8 cellular contexts compared by ENCODE assay signal in the genomic region with DNA sequence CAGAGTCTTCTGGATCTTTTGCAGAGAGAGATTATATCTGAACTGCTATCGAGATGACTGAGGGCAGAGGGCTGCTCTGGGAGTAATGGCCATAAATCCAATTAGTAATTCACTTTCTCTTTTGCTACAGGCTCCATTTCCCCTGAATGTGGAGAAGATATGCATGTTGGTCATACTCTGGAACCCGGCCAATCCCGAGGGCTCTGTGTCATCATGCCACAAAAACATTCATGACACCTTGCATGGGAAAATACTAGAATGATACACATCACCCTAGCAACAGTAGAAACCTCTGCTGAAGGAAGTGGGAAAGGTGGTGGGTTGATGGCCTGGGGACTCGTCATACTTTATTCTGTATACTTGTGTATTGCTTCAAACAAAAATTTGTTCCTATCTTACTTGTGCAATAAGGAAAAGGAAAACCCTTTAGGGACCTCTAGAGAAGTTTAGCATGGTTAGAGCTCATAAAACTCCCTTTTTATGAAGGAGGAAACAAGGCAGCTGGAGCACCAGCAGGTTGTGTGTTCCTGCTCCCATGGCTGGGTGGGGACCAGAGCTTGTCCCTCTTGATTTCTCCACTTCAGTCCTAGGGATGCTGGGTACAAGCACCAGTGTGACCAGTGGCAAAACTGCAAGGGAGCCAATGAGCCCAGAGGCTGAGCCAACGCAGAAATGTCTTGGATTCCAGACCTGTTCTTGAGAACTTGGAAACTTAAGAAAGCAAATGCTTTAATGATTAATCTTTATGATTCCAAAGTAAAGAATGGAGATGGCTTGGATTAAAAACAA. TPM values are rescaled to one million over a fixed set of nuclear protein-coding genes. Genes with fewer than 3 reads are reported as not detected.
DNase-seq lines count a peak whose midpoint lies in the region; ATAC-seq, FAIRE-seq and TF ChIP-seq lines count a peak whose summit lies in the region.

No MANE protein-coding gene starts in this region.

- H3K4me3 ChIP-seq in A673 (ENCODE audit: low read depth, low read length, poor library complexity, severe bottlenecking) (no peak overlapping the region), HepG2 (replicated peaks in 1 of 3; ENCODE audit: insufficient read depth in 1 of 3, low read depth in 2 of 3, low read length in 3 of 3) (no peak overlapping the region)

- no peaks in the 10 kb centered on the region for H3K36me3 Mint-ChIP-seq in activated naive CD8-positive, alpha-beta T cell treated with anti-CD3 and anti-CD28 coated beads for 36 hours

- TF ChIP-seq EP300 in HepG2 (IDR thresholded peaks at IDR 0.05; ENCODE audit: low read depth in 2 of 2, low read length in 2 of 2) (no peak), HepG2 (CRISPR knock-in tag; IDR thresholded peaks at IDR 0.05; ENCODE audit: borderline replicate concordance) (no peak)

- no peak for FAIRE-seq in HepG2 (lab: Jason Lieb, UNC)

- H3K9me3 ChIP-seq in A673 (ENCODE audit: low read depth, low read length, poor library complexity, severe bottlenecking) (no peaks in the 10 kb centered on the region), HepG2 (ENCODE audit: low read length) (no peaks in the 10 kb centered on the region)

- WGBS in HepG2 (ENCODE audit: low lambda C conversion rate) = 8% methylated on average over 5 of the region's 5 CpGs

- no peak for TF ChIP-seq RAD21 in HepG2 (CRISPR knock-in tag; IDR thresholded peaks at IDR 0.05)

- CTCF ChIA-PET in A673 (lab: Charles Lee) (no interaction called here), HepG2 (lab: Yijun Ruan, JAX; ENCODE audit: low intra/inter-chr PET ratio, low total read pairs) (no interaction called here)

- peak; percentile 39 for DNase-seq in A673 (ENCODE audit: low spot score)
- peak; percentile 81 for DNase-seq in HCEC 1CT
- DNase-seq in activated naive CD8-positive, alpha-beta T cell treated with anti-CD3 and anti-CD28 coated beads for 36 hours = peak; percentile 43
- DNase-seq in HepG2 (ENCODE audit: low spot score) = no peak
- DNase-seq in midbrain (lab: John Stamatoyannopoulos, UW) = no peak
- DNase-seq in cerebellum (ENCODE audit: low spot score) = no peak

- no TSS peak for BruUV-seq in A673 (replicated peaks; lab: Mats Ljungman, UMichigan)
- no TSS peak for BruUV-seq in HepG2 (replicated peaks; lab: Mats Ljungman, UMichigan)

- no peaks in the 10 kb centered on the region for H3K36me3 ChIP-seq in A673 (ENCODE audit: insufficient read depth, low read length, poor library complexity, severe bottlenecking)
- H3K36me3 ChIP-seq in HepG2 (replicated peaks in 1 of 2; ENCODE audit: control insufficient read depth in 1 of 2, insufficient read depth in 2 of 2, low read length in 2 of 2) = no peaks in the 10 kb centered on the region

- intact Hi-C loops in A673 (cut with micrococcal nuclease; ENCODE audit: unreplicated experiment) = no loop called here
- intact Hi-C loops in HepG2 (cut with micrococcal nuclease; ENCODE audit: unreplicated experiment) = no loop called here

- TF ChIP-seq CTCF in A673 (conservative IDR thresholded peaks at IDR 0.05; ENCODE audit: low read depth, low read length) (no peak), HepG2 (CRISPR knock-in tag; IDR thresholded peaks at IDR 0.05) (no peak)

- in situ Hi-C loops in HepG2 (cut with HindIII; ENCODE audit: extremely low pct_ligation_motif_present, low pct_unique_long_range_greater_than_20kb) = no loop called here

- H3K27me3 Mint-ChIP-seq in activated naive CD8-positive, alpha-beta T cell treated with anti-CD3 and anti-CD28 coated beads for 36 hours = no peaks in the 10 kb centered on the region

- no peak for TF ChIP-seq POLR2A in HepG2 (IDR thresholded peaks at IDR 0.05; ENCODE audit: insufficient read depth in 1 of 2, low read depth in 2 of 2, low read length in 2 of 2)

- no peak overlapping the region for H3K27ac Mint-ChIP-seq in activated naive CD8-positive, alpha-beta T cell treated with anti-CD3 and anti-CD28 coated beads for 36 hours

- H3K4me1 ChIP-seq in A673 (ENCODE audit: insufficient read depth, low read length, poor library complexity, severe bottlenecking) = no peaks in the 10 kb centered on the region
- H3K4me1 ChIP-seq in HepG2 (ENCODE audit: insufficient read depth, low read length) = no peaks in the 10 kb centered on the region

- H3K9ac ChIP-seq in HepG2 (ENCODE audit: insufficient read depth, low read depth, low read length) = no peak overlapping the region

- no peaks in the 10 kb centered on the region for H3K79me2 ChIP-seq in HepG2 (ENCODE audit: insufficient read depth, low read length)

- no peaks in the 10 kb centered on the region for H4K20me1 ChIP-seq in HepG2 (ENCODE audit: insufficient read depth, low read length)

- peaks cover 8% of the 10 kb centered on the region for H3K4me1 Mint-ChIP-seq in activated naive CD8-positive, alpha-beta T cell treated with anti-CD3 and anti-CD28 coated beads for 36 hours

- H3K4me2 ChIP-seq in HepG2 (ENCODE audit: low read depth, low read length) = no peak overlapping the region

- H3K27me3 ChIP-seq in A673 (replicated peaks; ENCODE audit: insufficient read depth, low read depth, low read length, poor library complexity) (no peaks in the 10 kb centered on the region), HepG2 (ENCODE audit: control insufficient read depth in 1 of 2, insufficient read depth in 2 of 2, low read length in 2 of 2) (no peaks in the 10 kb centered on the region)

- no peak overlapping the region for H3K4me3 Mint-ChIP-seq in activated naive CD8-positive, alpha-beta T cell treated with anti-CD3 and anti-CD28 coated beads for 36 hours

- H3K9me3 Mint-ChIP-seq in activated naive CD8-positive, alpha-beta T cell treated with anti-CD3 and anti-CD28 coated beads for 36 hours = no peaks in the 10 kb centered on the region

- ATAC-seq in HepG2 = no peak
- ATAC-seq in GM19463 (IDR thresholded peaks at IDR 0.05; ENCODE audit: unreplicated experiment) = no peak
- no peak for ATAC-seq in GM19351 (IDR thresholded peaks at IDR 0.05; ENCODE audit: unreplicated experiment)

- H3K27ac ChIP-seq in A673 (ENCODE audit: low read depth, low read length, poor library complexity, severe bottlenecking) = no peak overlapping the region
- no peak overlapping the region for H3K27ac ChIP-seq in HepG2 (ENCODE audit: extremely low read length, insufficient read depth, low read length)

- no peak overlapping the region for H2AFZ ChIP-seq in HepG2 (ENCODE audit: low read length)

- POLR2A ChIA-PET in A673 (lab: Charles Lee; ENCODE audit: low non-redundant PET) = no interaction called here
- POLR2A ChIA-PET in HepG2 (lab: Yijun Ruan, JAX) = no interaction called here

TF ChIP-seq in HepG2, 621 proteins besides CTCF, POLR2A, EP300 and RAD21 (continues in another document):
- TF ChIP-seq, protein P1, sequence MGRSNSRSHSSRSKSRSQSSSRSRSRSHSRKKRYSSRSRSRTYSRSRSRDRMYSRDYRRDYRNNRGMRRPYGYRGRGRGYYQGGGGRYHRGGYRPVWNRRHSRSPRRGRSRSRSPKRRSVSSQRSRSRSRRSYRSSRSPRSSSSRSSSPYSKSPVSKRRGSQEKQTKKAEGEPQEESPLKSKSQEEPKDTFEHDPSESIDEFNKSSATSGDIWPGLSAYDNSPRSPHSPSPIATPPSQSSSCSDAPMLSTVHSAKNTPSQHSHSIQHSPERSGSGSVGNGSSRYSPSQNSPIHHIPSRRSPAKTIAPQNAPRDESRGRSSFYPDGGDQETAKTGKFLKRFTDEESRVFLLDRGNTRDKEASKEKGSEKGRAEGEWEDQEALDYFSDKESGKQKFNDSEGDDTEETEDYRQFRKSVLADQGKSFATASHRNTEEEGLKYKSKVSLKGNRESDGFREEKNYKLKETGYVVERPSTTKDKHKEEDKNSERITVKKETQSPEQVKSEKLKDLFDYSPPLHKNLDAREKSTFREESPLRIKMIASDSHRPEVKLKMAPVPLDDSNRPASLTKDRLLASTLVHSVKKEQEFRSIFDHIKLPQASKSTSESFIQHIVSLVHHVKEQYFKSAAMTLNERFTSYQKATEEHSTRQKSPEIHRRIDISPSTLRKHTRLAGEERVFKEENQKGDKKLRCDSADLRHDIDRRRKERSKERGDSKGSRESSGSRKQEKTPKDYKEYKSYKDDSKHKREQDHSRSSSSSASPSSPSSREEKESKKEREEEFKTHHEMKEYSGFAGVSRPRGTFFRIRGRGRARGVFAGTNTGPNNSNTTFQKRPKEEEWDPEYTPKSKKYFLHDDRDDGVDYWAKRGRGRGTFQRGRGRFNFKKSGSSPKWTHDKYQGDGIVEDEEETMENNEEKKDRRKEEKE (IDR thresholded peaks at IDR 0.05) = no peak
- TF ChIP-seq TAF1 (CRISPR knock-in tag; IDR thresholded peaks at IDR 0.05) = no peak
- no peak for TF ChIP-seq NFATC3 (CRISPR knock-in tag; IDR thresholded peaks at IDR 0.05)
- no peak for TF ChIP-seq CREBL2 (CRISPR knock-in tag; IDR thresholded peaks at IDR 0.05; ENCODE audit: borderline replicate concordance)

RNA-seq across cellular contexts. Expression of gene CTAGE1, which starts 25.9 kb away (rescaled TPM):
- total RNA-seq in A673 (2021) = not detected in 2 replicates
- not detected for total RNA-seq in activated naive CD8-positive, alpha-beta T cell treated with anti-CD3 and anti-CD28 coated beads for 36 hours
- 0.02 TPM in 1 of 2 replicates, not detected in the other for total RNA-seq in HepG2 (2016; rRNA removed; fragmentation: Illumina TruSeq; extraction: Trizol)
- not detected in 2 replicates for total RNA-seq in HepG2 (2016; cell fraction: cytosol; rRNA removed; fragmentation: Illumina TruSeq; extraction: Trizol; ENCODE audit: low read depth)
- not detected in 2 replicates for total RNA-seq in HepG2 (2016; cell fraction: insoluble cytoplasmic fraction; rRNA removed; fragmentation: Illumina TruSeq; extraction: Trizol)
- total RNA-seq in HepG2 (2016; cell fraction: membrane; rRNA removed; fragmentation: Illumina TruSeq; extraction: Trizol) = not detected in 2 replicates
- total RNA-seq in HepG2 (2016; cell fraction: nucleus; rRNA removed; fragmentation: Illumina TruSeq; extraction: Trizol) = 0.09 TPM in 1 of 2 replicates, not detected in the other
- polyA plus RNA-seq in HepG2 (2011; rRNA removed) = 0.01 TPM in 1 of 2 replicates, not detected in the other
- not detected in 2 replicates for polyA plus RNA-seq in HepG2 (2011; cell fraction: cytosol; rRNA removed)
- polyA plus RNA-seq in HepG2 (2011; cell fraction: nucleus; rRNA removed) = not detected in 2 replicates
- 0.04 and 0.09 TPM in 2 replicates for polyA plus RNA-seq in HepG2 (2012)
- polyA plus RNA-seq in HepG2 (2016; cell fraction: cytosol; fragmentation: Illumina TruSeq; extraction: Trizol; ENCODE audit: low read depth) = not detected in 2 replicates
- polyA plus RNA-seq in HepG2 (2016; cell fraction: insoluble cytoplasmic fraction; fragmentation: Illumina TruSeq; extraction: Trizol; ENCODE audit: low read depth) = not detected in 2 replicates
- not detected in 2 replicates for polyA plus RNA-seq in HepG2 (2016; cell fraction: membrane; fragmentation: Illumina TruSeq; extraction: Trizol; ENCODE audit: low read depth)
- polyA plus RNA-seq in HepG2 (2016; cell fraction: nucleus; fragmentation: Illumina TruSeq; extraction: Trizol; ENCODE audit: insufficient read depth, low read depth) = 0.10 TPM in 1 of 2 replicates, not detected in the other
- polyA minus RNA-seq in HepG2 (2011; rRNA and poly(A)+ RNA removed; ENCODE audit: low replicate concordance) = not detected in 2 replicates
- not detected in 2 replicates for polyA minus RNA-seq in HepG2 (2011; cell fraction: cytosol; rRNA and poly(A)+ RNA removed)
- polyA minus RNA-seq in HepG2 (2011; cell fraction: nucleus; rRNA and poly(A)+ RNA removed) = not detected in 2 replicates
- not detected for total RNA-seq in cerebellum

Comparison
In these comparisons a context has a peak if more than half of its experiments do, and no peak if none do; other contexts are left out.
1. DNase-seq: peak in A673 (single experiment), HCEC 1CT (single experiment) and activated naive CD8-positive, alpha-beta T cell treated with anti-CD3 and anti-CD28 coated beads for 36 hours (single experiment); none in HepG2 (single experiment), midbrain (single experiment) and cerebellum (single experiment).